Comparison of ENCODE assay signal across 8 cellular contexts in genomic region chr12:109097435-109098141, GRCh38. TPM values are rescaled to one million over a fixed set of nuclear protein-coding genes. Genes with fewer than 3 reads are reported as not detected.
DNase-seq lines count a peak whose midpoint lies in the region; ATAC-seq and TF ChIP-seq lines count a peak whose summit lies in the region.

UNG (plus strand) TSS chr12:109097597; CDS start chr12:109097680, 83 bp downstream.

- peaks cover 23% of the 10 kb centered on the region; the same call in 1 of the 2 replicates for H4K20me1 ChIP-seq in BLaER1

- H3K36me3 ChIP-seq in BLaER1, result peaks cover 34% of the 10 kb centered on the region
- no peaks in the 10 kb centered on the region for H3K36me3 ChIP-seq in colonic mucosa

- H3K4me1 ChIP-seq in BLaER1 (peaks cover 41% of the 10 kb centered on the region), colonic mucosa (peaks cover 9% of the 10 kb centered on the region)

- peaks cover 35% of the 10 kb centered on the region for H3K4me1 Mint-ChIP-seq in activated CD4-positive, alpha-beta T cell treated with anti-CD3 and anti-CD28 coated beads, Interleukin-2, amount 10 ng/mL, durations not matched to agents 24 days and 14 days

- TF ChIP-seq CTCF in colonic mucosa (IDR thresholded peaks at IDR 0.05), result no peak

- no peaks in the 10 kb centered on the region for H3K9me3 Mint-ChIP-seq in activated CD4-positive, alpha-beta T cell treated with anti-CD3 and anti-CD28 coated beads, Interleukin-2, amount 10 ng/mL, durations not matched to agents 24 days and 14 days

- H3K9me3 ChIP-seq in BLaER1, result no peaks in the 10 kb centered on the region
- H3K9me3 ChIP-seq in colonic mucosa, result no peaks in the 10 kb centered on the region

- H3K36me3 Mint-ChIP-seq in activated CD4-positive, alpha-beta T cell treated with anti-CD3 and anti-CD28 coated beads, Interleukin-2, amount 10 ng/mL, durations not matched to agents 24 days and 14 days (ENCODE audit: low read depth), result peaks cover 33% of the 10 kb centered on the region

- intact Hi-C loops in activated CD4-positive, alpha-beta T cell treated with anti-CD3 and anti-CD28 coated beads, Interleukin-2, amount 10 ng/mL, durations not matched to agents 24 days and 14 days (cut with micrococcal nuclease), result loop anchor here (2.0 to 10.0 kb wide), 4 partner anchors 57 to 465 kb away; partner anchors contain the start of genes CORO1C and SELPLG
- intact Hi-C loops in colonic mucosa (cut with DNase I), result loop anchor here (10.0 kb wide), 1 partner anchor 433 kb away; no protein-coding TSS in a partner anchor
- intact Hi-C loops in left colon (cut with DNase I, micrococcal nuclease), result loop anchor here in 1 of 2 donors (10.0 kb wide), 1 partner anchor 533 kb away; the partner anchor contains the start of genes ISCU and SART3

- peak within 1 kb of the TSS; percentile 94 for H3K4me3 Mint-ChIP-seq in activated CD4-positive, alpha-beta T cell treated with anti-CD3 and anti-CD28 coated beads, Interleukin-2, amount 10 ng/mL, durations not matched to agents 24 days and 14 days

- no peaks in the 10 kb centered on the region for H3K27me3 Mint-ChIP-seq in activated CD4-positive, alpha-beta T cell treated with anti-CD3 and anti-CD28 coated beads, Interleukin-2, amount 10 ng/mL, durations not matched to agents 24 days and 14 days

- H3K4me2 ChIP-seq in BLaER1, result peak within 1 kb of the TSS; percentile 98

- peak; percentile 99 for DNase-seq in NCI-H69 (lab: John Stamatoyannopoulos, UW)
- DNase-seq in activated CD4-positive, alpha-beta T cell treated with anti-CD3 and anti-CD28 coated beads, Interleukin-2, amount 10 ng/mL, durations not matched to agents 24 days and 14 days, result peak; percentile 99
- DNase-seq in colonic mucosa, result peak; percentile 99
- peak; percentile 96 to 98 for DNase-seq in left colon
- peak; percentile 95 for DNase-seq in stimulated activated CD4-positive, alpha-beta T cell treated with anti-CD3 and anti-CD28 coated beads, Interleukin-1b, Interleukin-23, amount 100 ng/mL, for 4 hours (ENCODE audit: low read depth in 2 of 2)

- H3K4me3 ChIP-seq in BLaER1 (peak within 1 kb of the TSS; percentile 95), colonic mucosa (peak within 1 kb of the TSS; percentile 98)

- H3K27ac Mint-ChIP-seq in activated CD4-positive, alpha-beta T cell treated with anti-CD3 and anti-CD28 coated beads, Interleukin-2, amount 10 ng/mL, durations not matched to agents 24 days and 14 days, result peak within 1 kb of the TSS; percentile 88

- ATAC-seq in GM19351 (IDR thresholded peaks at IDR 0.05; ENCODE audit: unreplicated experiment) (peak; percentile 93), HG03520 (IDR thresholded peaks at IDR 0.05; ENCODE audit: unreplicated experiment) (peak; percentile 87), left colon (peak; percentile 90)

- H3K27me3 ChIP-seq in BLaER1, result no peaks in the 10 kb centered on the region
- no peaks in the 10 kb centered on the region for H3K27me3 ChIP-seq in colonic mucosa

- peak within 1 kb of the TSS; percentile 83 for H3K27ac ChIP-seq in BLaER1
- H3K27ac ChIP-seq in colonic mucosa, result peak within 1 kb of the TSS; percentile 96

- H3K9ac ChIP-seq in BLaER1 (peak within 1 kb of the TSS; percentile 86), colonic mucosa (ENCODE audit: low read depth in 2 of 2, low read length in 2 of 2) (peak within 1 kb of the TSS; percentile 78 to 85)

RNA-seq across cellular contexts. Expression of gene UNG, which starts in this region (rescaled TPM):
- total RNA-seq in activated CD4-positive, alpha-beta T cell treated with anti-CD3 and anti-CD28 coated beads, Interleukin-2, amount 10 ng/mL, durations not matched to agents 24 days and 14 days, result 103 and 105 TPM in 2 replicates
- total RNA-seq in colonic mucosa (10 to 100 TPM; 48.7 to 68.3 TPM), left colon (10 to 100 TPM; 34.5 to 42.4 TPM)

Comparison
In these comparisons a context has a peak if more than half of its experiments do, and no peak if none do; other contexts are left out.
1. Peak in every context shown above with its lines: DNase-seq, ATAC-seq, H3K4me3 ChIP-seq and H3K27ac ChIP-seq.